16 cellular contexts compared by ENCODE assay signal in the genomic region with DNA sequence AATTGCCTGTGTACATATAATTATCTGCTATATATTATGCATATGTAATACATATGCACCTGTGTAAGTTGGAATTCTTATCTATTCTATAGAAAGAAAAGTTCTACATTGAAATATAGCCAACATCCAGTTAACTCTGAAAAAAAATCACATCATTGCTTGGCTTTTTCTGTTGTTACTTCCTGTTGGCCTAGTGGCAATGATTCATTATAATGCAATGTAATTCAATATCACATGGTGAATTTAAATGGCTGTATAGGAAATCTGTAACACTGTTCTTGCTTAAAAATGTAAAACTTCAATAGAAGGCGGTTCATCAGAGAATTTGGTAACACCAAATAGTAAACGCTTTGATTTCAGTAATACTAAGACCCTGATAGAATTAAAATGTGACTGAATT. TPM values are rescaled to one million over a fixed set of nuclear protein-coding genes. Genes with fewer than 3 reads are reported as not detected.
DNase-seq lines count a peak whose midpoint lies in the region; ATAC-seq, FAIRE-seq and TF ChIP-seq lines count a peak whose summit lies in the region.
"Had no signal": no experiment of that assay in that cellular context is flagged by ENCODE, and none has a peak within 500 bp of the region (broad histone marks: within the 10 kb centered on the region; RNA-seq: fewer than 3 reads in every experiment).

No MANE protein-coding gene starts in this region.

- no peak for TF ChIP-seq CTCF in GM23338 (conservative IDR thresholded peaks at IDR 0.05; ENCODE audit: low read depth in 2 of 2)

- peak overlapping the region; percentile 18; the same call in 1 of the 2 replicates for H3K4me2 ChIP-seq in GM23338

- no peak overlapping the region for H3K4me3 Mint-ChIP-seq in GM23338
- H3K4me3 Mint-ChIP-seq: activated T-helper 1 cell treated with anti-CD3 and anti-CD28 coated beads, Interleukin-12 subunit alpha, Interleukin-12 subunit beta, Interleukin-2, Interleukin-4 antibody, amounts not matched to agents 30 ng/mL and 10 ng/mL and 1 ng/mL, durations not matched to agents 14 hours and 24 hours and 36 hours; natural killer cell had no signal

- DNase-seq in GM23338 (ENCODE audit: low spot score) (no peak), RCC 7860 (ENCODE audit: low spot score) (peak; percentile 65), epithelial cell of prostate (ENCODE audit: low read depth, low spot score) (no peak), small intestine (peak; percentile 20), Ammon's horn (ENCODE audit: low spot score) (no peak), GM19240 (ENCODE audit: insufficient read length, low spot score) (no peak)
- DNase-seq: body of pancreas, natural killer cell, NCI-H510A treated with DMSO at 0.1 percent for 48 hours, right lobe of liver had no signal

- no peaks in the 10 kb centered on the region for H3K36me3 ChIP-seq in GM23338 (ENCODE audit: insufficient read depth)
- peaks cover 0 to 5% of the 10 kb centered on the region in 2 donors for H3K36me3 ChIP-seq in small intestine (ENCODE audit: control insufficient read depth in 2 of 2, insufficient read depth in 2 of 2, low read length in 2 of 2)
- H3K36me3 ChIP-seq: thoracic aorta had no signal

- no peaks in the 10 kb centered on the region for H3K9me3 Mint-ChIP-seq in GM23338
- H3K9me3 Mint-ChIP-seq: natural killer cell had no signal

- peaks cover 14% of the 10 kb centered on the region for H3F3A ChIP-seq in GM23338 (replicated peaks; ENCODE audit: low read depth)

- ATAC-seq in GM23338 (no peak), HG02973 (IDR thresholded peaks at IDR 0.05; ENCODE audit: unreplicated experiment) (no peak)
- ATAC-seq: body of pancreas, natural killer cell had no signal

- H3K27me3 Mint-ChIP-seq in GM23338 (ENCODE audit: insufficient read depth, low read depth, poor library complexity) = peaks cover 5% of the 10 kb centered on the region

- no peak overlapping the region for H2AFZ ChIP-seq in GM23338

- H3K9me3 ChIP-seq in small intestine (ENCODE audit: control insufficient read depth, low read depth) = no peaks in the 10 kb centered on the region
- H3K9me3 ChIP-seq: body of pancreas, esophagus muscularis mucosa, right lobe of liver, thoracic aorta had no signal

- H3K4me1 Mint-ChIP-seq in GM23338 = peaks cover 62% of the 10 kb centered on the region
- H3K4me1 Mint-ChIP-seq: natural killer cell had no signal

- no peaks in the 10 kb centered on the region for H3K79me2 ChIP-seq in GM23338 (replicated peaks; ENCODE audit: insufficient read depth)

- H3K4me3 ChIP-seq in GM23338 (no peak overlapping the region), small intestine (ENCODE audit: low read depth in 1 of 2, low read length in 2 of 2) (no peak overlapping the region)
- H3K4me3 ChIP-seq: body of pancreas, esophagus muscularis mucosa, right lobe of liver, SK-N-MC, thoracic aorta had no signal

- H3K27me3 ChIP-seq in GM23338 (ENCODE audit: insufficient read depth) (no peaks in the 10 kb centered on the region), small intestine (ENCODE audit: control insufficient read depth in 2 of 2, insufficient read depth in 2 of 2, low read length in 2 of 2) (no peaks in the 10 kb centered on the region)
- H3K27me3 ChIP-seq: body of pancreas, esophagus muscularis mucosa, right lobe of liver had no signal

- H3K4me1 ChIP-seq in GM23338 (ENCODE audit: insufficient read depth) (peaks cover 76% of the 10 kb centered on the region), small intestine (ENCODE audit: control insufficient read depth in 2 of 2, insufficient read depth in 1 of 2, low read depth in 1 of 2, low read length in 1 of 2) (no peaks in the 10 kb centered on the region)
- H3K4me1 ChIP-seq: body of pancreas, right lobe of liver had no signal

- H3K9me2 ChIP-seq in GM23338 (ENCODE audit: insufficient read depth) = no peaks in the 10 kb centered on the region; the same call in 1 of the 2 replicates

- no peak overlapping the region for H3K27ac ChIP-seq in GM23338 (ENCODE audit: low read depth)
- H3K27ac ChIP-seq in epithelial cell of prostate = peak overlapping the region; percentile 48
- no peak overlapping the region for H3K27ac ChIP-seq in small intestine (ENCODE audit: low read depth in 1 of 2, low read length in 1 of 2)
- H3K27ac ChIP-seq: body of pancreas, esophagus muscularis mucosa, right lobe of liver, SK-N-MC, thoracic aorta had no signal

- H4K20me1 ChIP-seq in GM23338 (replicated peaks; ENCODE audit: insufficient read depth) = no peaks in the 10 kb centered on the region

- FAIRE-seq in RCC 7860 (lab: Jason Lieb, UNC) (peak; percentile 85), small intestine (lab: Jason Lieb, UNC) (no peak)
- FAIRE-seq: GM18507 had no signal

- WGBS in small intestine, 3 donors = 86 to 94% (median 93%) methylated on average over 2 of the region's 2 CpGs

- H3K36me3 Mint-ChIP-seq in GM23338 (ENCODE audit: low read depth) = peaks cover 14% of the 10 kb centered on the region

- no peak overlapping the region for H3K27ac Mint-ChIP-seq in GM23338
- H3K27ac Mint-ChIP-seq: activated T-helper 1 cell treated with anti-CD3 and anti-CD28 coated beads, Interleukin-12 subunit alpha, Interleukin-12 subunit beta, Interleukin-2, Interleukin-4 antibody, amounts not matched to agents 30 ng/mL and 10 ng/mL and 1 ng/mL, durations not matched to agents 14 hours and 24 hours and 36 hours; natural killer cell had no signal

TF ChIP-seq in GM23338, 12 proteins besides CTCF, POLR2A, EP300 and RAD21:
- no peak for TF ChIP-seq POLR2AphosphoS5 (IDR thresholded peaks at IDR 0.05; ENCODE audit: low read depth)

RNA-seq across cellular contexts. Expression of a gene that starts 44.5 kb away (rescaled TPM):
- 80.9 and 90.7 TPM in 2 replicates for total RNA-seq in GM23338 (2014; rRNA removed; shearing (Covaris generic))
- polyA plus RNA-seq in GM23338 (2016; fragmentation: Nextera tagmentation; extraction: Ambion mirVana) (27.4 and 33.0 TPM in 2 replicates), small intestine (10 to 100 TPM in 2 of 3 donors, 1 to 10 TPM in 1; 9.5 to 14.1 (median 13.8) TPM)

Comparison
In these comparisons a context has a peak if more than half of its experiments do, and no peak if none do; other contexts are left out.
1. DNase-seq: peak in RCC 7860 (single experiment) and small intestine (single experiment); none in GM23338 (single experiment), epithelial cell of prostate (single experiment), Ammon's horn (single experiment) and GM19240 (single experiment).